8 cellular contexts compared by ENCODE assay signal in the genomic region with DNA sequence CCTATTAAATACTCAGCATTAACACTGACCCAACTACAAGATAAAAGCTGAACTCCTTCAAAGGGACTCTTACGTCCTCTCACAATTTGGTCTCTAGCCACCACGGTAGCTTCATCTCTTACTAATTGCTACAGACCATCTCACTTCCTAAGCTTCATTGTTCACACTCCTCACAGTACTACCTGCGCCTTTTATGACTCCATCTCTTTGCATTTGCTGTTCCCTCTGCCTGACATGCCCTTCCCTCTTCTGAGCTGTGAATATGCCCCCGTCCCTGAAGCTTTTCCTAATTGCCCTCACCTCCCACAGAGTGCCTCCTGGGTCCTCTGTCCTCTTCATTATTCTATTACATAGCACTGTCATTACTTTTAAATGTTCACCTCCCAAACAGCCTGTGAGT. TPM values are rescaled to one million over a fixed set of nuclear protein-coding genes. Genes with fewer than 3 reads are reported as not detected.
DNase-seq lines count a peak whose midpoint lies in the region; TF ChIP-seq lines count a peak whose summit lies in the region.

No MANE protein-coding gene starts in this region.

- 65 to 82% methylated on average over 4 of the region's 4 CpGs for WGBS in transverse colon (ENCODE audit: low coverage in 1 of 2), 2 donors

- peak overlapping the region; percentile 97 to 98 for H3K27ac ChIP-seq in right atrium auricular region
- H3K27ac ChIP-seq in transverse colon, result peak overlapping the region; percentile 99 to 100 (median 100)

- H3K27me3 ChIP-seq in right atrium auricular region (no peaks in the 10 kb centered on the region), transverse colon (no peaks in the 10 kb centered on the region)

- H3K9me3 ChIP-seq in right atrium auricular region (no peaks in the 10 kb centered on the region), transverse colon (no peaks in the 10 kb centered on the region)

- H3K36me3 Mint-ChIP-seq in activated T-helper 2 cell treated with anti-CD3 and anti-CD28 coated beads, Interferon-gamma antibody, Interleukin-2, Interleukin-4, amounts not matched to agents 10 μg/mL and 5 μg/mL and 100 μg/mL, durations not matched to agents 14 hours and 24 hours and 36 hours (ENCODE audit: low read depth), result peaks cover 27% of the 10 kb centered on the region
- H3K36me3 Mint-ChIP-seq in immature natural killer cell, result peaks cover 0 to 10% (median 10%) of the 10 kb centered on the region in 3 donors

- no peak overlapping the region for H3K4me3 ChIP-seq in right atrium auricular region
- H3K4me3 ChIP-seq in transverse colon, result no peak overlapping the region

- H3K4me3 Mint-ChIP-seq in activated T-helper 2 cell treated with anti-CD3 and anti-CD28 coated beads, Interferon-gamma antibody, Interleukin-2, Interleukin-4, amounts not matched to agents 10 μg/mL and 5 μg/mL and 100 μg/mL, durations not matched to agents 14 hours and 24 hours and 36 hours (ENCODE audit: low read depth), result peak overlapping the region; percentile 88
- H3K4me3 Mint-ChIP-seq in immature natural killer cell, result peak overlapping the region in 1 of 5 donors; percentile 20

- no peak for TF ChIP-seq EP300 in transverse colon (IDR thresholded peaks at IDR 0.05; ENCODE audit: low read depth)

- H3K27ac Mint-ChIP-seq in activated T-helper 2 cell treated with anti-CD3 and anti-CD28 coated beads, Interferon-gamma antibody, Interleukin-2, Interleukin-4, amounts not matched to agents 10 μg/mL and 5 μg/mL and 100 μg/mL, durations not matched to agents 14 hours and 24 hours and 36 hours, result peak overlapping the region; percentile 95
- peak overlapping the region; percentile 3 to 96 (median 57) for H3K27ac Mint-ChIP-seq in immature natural killer cell

- TF ChIP-seq POLR2A in transverse colon (IDR thresholded peaks at IDR 0.05), result no peak

- H3K4me1 Mint-ChIP-seq in activated T-helper 2 cell treated with anti-CD3 and anti-CD28 coated beads, Interferon-gamma antibody, Interleukin-2, Interleukin-4, amounts not matched to agents 10 μg/mL and 5 μg/mL and 100 μg/mL, durations not matched to agents 14 hours and 24 hours and 36 hours (ENCODE audit: low read depth), result peaks cover 34% of the 10 kb centered on the region
- peaks cover 27 to 40% of the 10 kb centered on the region in 2 donors for H3K4me1 Mint-ChIP-seq in immature natural killer cell

- H3K27me3 Mint-ChIP-seq in activated T-helper 2 cell treated with anti-CD3 and anti-CD28 coated beads, Interferon-gamma antibody, Interleukin-2, Interleukin-4, amounts not matched to agents 10 μg/mL and 5 μg/mL and 100 μg/mL, durations not matched to agents 14 hours and 24 hours and 36 hours (ENCODE audit: low read depth), result peaks cover 2% of the 10 kb centered on the region
- H3K27me3 Mint-ChIP-seq in immature natural killer cell (ENCODE audit: low read depth in 3 of 3), result peaks cover 3 to 14% (median 3%) of the 10 kb centered on the region in 3 donors

- DNase-seq in right atrium auricular region (ENCODE audit: low spot score), result no peak
- DNase-seq in cardiac septum (ENCODE audit: low spot score), result no peak
- DNase-seq in activated T-helper 2 cell treated with anti-CD3 and anti-CD28 coated beads, Interferon-gamma antibody, Interleukin-2, Interleukin-4, amounts not matched to agents 10 μg/mL and 5 μg/mL and 100 μg/mL, durations not matched to agents 14 hours and 24 hours and 36 hours (ENCODE audit: low spot score), result no peak
- DNase-seq in immature natural killer cell, result no peak
- DNase-seq in transverse colon, result no peak
- DNase-seq in NCI-H526 (lab: John Stamatoyannopoulos, UW), result no peak
- no peak for DNase-seq in NCI-H2029 (lab: John Stamatoyannopoulos, UW)
- no peak for DNase-seq in NCI-H2171 (lab: John Stamatoyannopoulos, UW)

- H3K4me1 ChIP-seq in right atrium auricular region (peaks cover 0 to 23% of the 10 kb centered on the region in 2 donors), transverse colon (peaks cover 20 to 45% (median 24%) of the 10 kb centered on the region in 4 donors)

- peaks cover 6% of the 10 kb centered on the region for H3K9me3 Mint-ChIP-seq in activated T-helper 2 cell treated with anti-CD3 and anti-CD28 coated beads, Interferon-gamma antibody, Interleukin-2, Interleukin-4, amounts not matched to agents 10 μg/mL and 5 μg/mL and 100 μg/mL, durations not matched to agents 14 hours and 24 hours and 36 hours
- peaks cover 0 to 3% (median 0%) of the 10 kb centered on the region in 6 donors for H3K9me3 Mint-ChIP-seq in immature natural killer cell

- TF ChIP-seq CTCF in right atrium auricular region (IDR thresholded peaks at IDR 0.05) (no peak), transverse colon (IDR thresholded peaks at IDR 0.05) (no peak)

- intact Hi-C loops in cardiac septum (cut with DNase I), result loop anchor here (5.0 to 10.0 kb wide), 2 partner anchors 139 to 458 kb away; no protein-coding TSS in a partner anchor
- intact Hi-C loops in activated T-helper 2 cell treated with anti-CD3 and anti-CD28 coated beads, Interferon-gamma antibody, Interleukin-2, Interleukin-4, amounts not matched to agents 10 μg/mL and 5 μg/mL and 100 μg/mL, durations not matched to agents 14 hours and 24 hours and 36 hours (cut with micrococcal nuclease), result loop anchor here (5.0 to 10.0 kb wide), 11 partner anchors 102 to 1181 kb away; a partner anchor contains a TSS
- intact Hi-C loops in transverse colon (cut with DNase I; ENCODE audit: low total_unique reads), result no loop called here

- in situ Hi-C loops in transverse colon (cut with MboI; ENCODE audit: low pct_ligation_motif_present in 1 of 4, low pct_unique_long_range_greater_than_20kb in 1 of 4, low sequenced_read_pairs in 3 of 4), result no loop called here

- H3K36me3 ChIP-seq in right atrium auricular region (no peaks in the 10 kb centered on the region), transverse colon (no peaks in the 10 kb centered on the region)

RNA-seq across cellular contexts. Expression of a gene that starts 2.5 kb away (rescaled TPM):
- total RNA-seq in right atrium auricular region (10 to 100 TPM; 15.3 to 16.2 TPM), cardiac septum (34.1 TPM), transverse colon (10 to 100 TPM; 11.6 to 25.4 (median 21.7) TPM)
- total RNA-seq in activated T-helper 2 cell treated with anti-CD3 and anti-CD28 coated beads, Interferon-gamma antibody, Interleukin-2, Interleukin-4, amounts not matched to agents 10 μg/mL and 5 μg/mL and 100 μg/mL, durations not matched to agents 14 hours and 24 hours and 36 hours, result 30.5 and 31.9 TPM in 2 replicates
- polyA plus RNA-seq in immature natural killer cell, result 10 to 100 TPM in 1 of 3 donors, 1 to 10 TPM in 2; 1.8 to 12.5 (median 3.5) TPM
